1 cellular context compared by ENCODE assay signal in the genomic region with DNA sequence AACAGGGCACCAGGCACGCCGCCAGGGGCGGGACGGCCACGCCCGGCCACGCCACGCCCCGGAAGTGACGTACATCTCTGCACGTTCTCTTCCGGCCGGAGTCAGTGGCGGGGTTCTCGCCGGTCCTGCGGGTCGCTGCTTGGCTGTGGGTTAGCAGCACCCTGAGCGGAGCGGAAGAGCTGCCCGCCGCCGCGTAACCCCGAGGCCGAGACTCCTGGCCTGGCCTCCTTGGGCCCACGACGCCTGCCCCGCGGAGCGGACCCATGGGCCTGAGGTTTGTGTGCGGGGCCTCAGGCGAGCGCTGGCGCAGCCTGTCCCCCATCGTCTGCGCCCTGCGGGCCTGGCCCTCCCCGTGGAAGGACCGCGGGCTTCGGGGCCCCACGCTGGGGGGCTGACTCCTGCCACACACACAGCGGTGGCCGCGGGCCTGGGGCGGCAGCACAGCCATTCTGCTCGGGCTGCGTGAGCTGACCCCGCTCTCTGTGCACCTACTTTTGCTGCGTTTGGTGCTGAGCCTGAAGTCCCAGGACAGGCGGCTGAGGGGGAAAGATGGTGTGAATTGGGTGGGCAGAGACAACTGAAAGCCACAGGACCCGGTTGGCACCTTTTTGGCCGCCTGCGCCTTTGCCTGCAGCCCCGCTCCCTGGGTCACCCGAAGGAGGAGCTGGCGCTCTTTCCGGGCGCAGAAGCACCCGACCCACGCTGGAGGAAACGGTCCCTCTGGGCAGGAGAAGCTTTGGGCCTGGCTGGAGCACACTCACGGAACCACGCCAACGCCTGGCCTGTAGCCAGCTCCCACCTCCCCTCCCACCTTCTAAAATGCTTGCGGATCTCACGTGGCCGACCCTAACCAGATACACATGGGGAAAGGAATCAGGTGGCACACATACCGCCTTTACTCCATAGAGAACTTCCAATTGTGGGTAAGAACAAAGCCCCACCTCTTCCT.
TF ChIP-seq lines count a peak whose summit lies in the region.

No MANE protein-coding gene starts in this region.

TF ChIP-seq in HepG2, 621 proteins besides CTCF, POLR2A, EP300 and RAD21 (continued from another document and continues in another):
- TF ChIP-seq, protein P1, sequence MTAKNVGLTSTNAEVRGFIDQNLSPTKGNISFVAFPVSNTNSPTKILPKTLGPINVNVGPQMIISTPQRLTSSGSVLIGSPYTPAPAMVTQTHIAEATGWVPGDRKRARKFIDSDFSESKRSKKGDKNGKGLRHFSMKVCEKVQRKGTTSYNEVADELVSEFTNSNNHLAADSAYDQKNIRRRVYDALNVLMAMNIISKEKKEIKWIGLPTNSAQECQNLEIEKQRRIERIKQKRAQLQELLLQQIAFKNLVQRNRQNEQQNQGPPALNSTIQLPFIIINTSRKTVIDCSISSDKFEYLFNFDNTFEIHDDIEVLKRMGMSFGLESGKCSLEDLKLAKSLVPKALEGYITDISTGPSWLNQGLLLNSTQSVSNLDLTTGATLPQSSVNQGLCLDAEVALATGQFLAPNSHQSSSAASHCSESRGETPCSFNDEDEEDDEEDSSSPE (CRISPR knock-in tag; IDR thresholded peaks at IDR 0.05) = peak; percentile 66; the same call in 1 of the 2 replicates
- TF ChIP-seq NFKB2 (CRISPR knock-in tag; IDR thresholded peaks at IDR 0.05; ENCODE audit: borderline replicate concordance) (0 out of 2 replicates have a peak, but pooled peaks have one; percentile 16), RAD51 (IDR thresholded peaks at IDR 0.05; ENCODE audit: borderline replicate concordance) (no peak), GABPB1 (CRISPR knock-in tag; IDR thresholded peaks at IDR 0.05) (peak; percentile 96), PRPF4 (IDR thresholded peaks at IDR 0.05; ENCODE audit: low read depth, low read length, poor library complexity, severe bottlenecking) (no peak), U2AF1 (optimal IDR thresholded peaks at IDR 0.05; ENCODE audit: low read depth, low read length) (no peak), HDAC6 (IDR thresholded peaks at IDR 0.05; ENCODE audit: low read depth, low read length) (no peak), POGZ (CRISPR knock-in tag; IDR thresholded peaks at IDR 0.05) (peak; percentile 59; the same call in 1 of the 2 replicates), HDAC1 (CRISPR knock-in tag; IDR thresholded peaks at IDR 0.05) (peak; percentile 68; the same call in 1 of the 2 replicates), PBX3 (CRISPR knock-in tag; IDR thresholded peaks at IDR 0.05; ENCODE audit: borderline replicate concordance) (no peak), ZNF501 (CRISPR knock-in tag; IDR thresholded peaks at IDR 0.05) (peak; percentile 56; the same call in 1 of the 2 replicates), TAF1 (CRISPR knock-in tag; IDR thresholded peaks at IDR 0.05) (peak; percentile 88), ZNF891 (CRISPR knock-in tag; IDR thresholded peaks at IDR 0.05) (peak; percentile 62; the same call in 1 of the 2 replicates), NR1H2 (CRISPR knock-in tag; IDR thresholded peaks at IDR 0.05; ENCODE audit: borderline replicate concordance, low read depth) (no peak), ZNF224 (CRISPR knock-in tag; IDR thresholded peaks at IDR 0.05) (no peak), ZNF207 (IDR thresholded peaks at IDR 0.05; ENCODE audit: borderline replicate concordance) (no peak), RFX1 (IDR thresholded peaks at IDR 0.05) (no peak), ZNF598 (CRISPR knock-in tag; IDR thresholded peaks at IDR 0.05; ENCODE audit: borderline replicate concordance) (no peak; the same call in 1 of the 2 replicates), YEATS2 (CRISPR knock-in tag; IDR thresholded peaks at IDR 0.05; ENCODE audit: borderline replicate concordance) (peak; percentile 65; the same call in 1 of the 2 replicates), ZNF18 (CRISPR knock-in tag; IDR thresholded peaks at IDR 0.05; ENCODE audit: insufficient replicate concordance) (no peak), ZNF703 (CRISPR knock-in tag; IDR thresholded peaks at IDR 0.05; ENCODE audit: borderline replicate concordance) (no peak), ZNF44 (CRISPR knock-in tag; IDR thresholded peaks at IDR 0.05) (no peak), MBD4 (IDR thresholded peaks at IDR 0.05; ENCODE audit: borderline replicate concordance, low read length) (no peak), HMGXB3 (CRISPR knock-in tag; IDR thresholded peaks at IDR 0.05; ENCODE audit: borderline replicate concordance) (no peak), HDAC2 (CRISPR knock-in tag; IDR thresholded peaks at IDR 0.05) (no peak; the same call in 1 of the 2 replicates)
- TF ChIP-seq, protein P2, sequence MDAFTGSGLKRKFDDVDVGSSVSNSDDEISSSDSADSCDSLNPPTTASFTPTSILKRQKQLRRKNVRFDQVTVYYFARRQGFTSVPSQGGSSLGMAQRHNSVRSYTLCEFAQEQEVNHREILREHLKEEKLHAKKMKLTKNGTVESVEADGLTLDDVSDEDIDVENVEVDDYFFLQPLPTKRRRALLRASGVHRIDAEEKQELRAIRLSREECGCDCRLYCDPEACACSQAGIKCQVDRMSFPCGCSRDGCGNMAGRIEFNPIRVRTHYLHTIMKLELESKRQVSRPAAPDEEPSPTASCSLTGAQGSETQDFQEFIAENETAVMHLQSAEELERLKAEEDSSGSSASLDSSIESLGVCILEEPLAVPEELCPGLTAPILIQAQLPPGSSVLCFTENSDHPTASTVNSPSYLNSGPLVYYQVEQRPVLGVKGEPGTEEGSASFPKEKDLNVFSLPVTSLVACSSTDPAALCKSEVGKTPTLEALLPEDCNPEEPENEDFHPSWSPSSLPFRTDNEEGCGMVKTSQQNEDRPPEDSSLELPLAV (CRISPR knock-in tag; conservative IDR thresholded peaks at IDR 0.05; ENCODE audit: low read depth) = no peak
- TF ChIP-seq, protein P3, sequence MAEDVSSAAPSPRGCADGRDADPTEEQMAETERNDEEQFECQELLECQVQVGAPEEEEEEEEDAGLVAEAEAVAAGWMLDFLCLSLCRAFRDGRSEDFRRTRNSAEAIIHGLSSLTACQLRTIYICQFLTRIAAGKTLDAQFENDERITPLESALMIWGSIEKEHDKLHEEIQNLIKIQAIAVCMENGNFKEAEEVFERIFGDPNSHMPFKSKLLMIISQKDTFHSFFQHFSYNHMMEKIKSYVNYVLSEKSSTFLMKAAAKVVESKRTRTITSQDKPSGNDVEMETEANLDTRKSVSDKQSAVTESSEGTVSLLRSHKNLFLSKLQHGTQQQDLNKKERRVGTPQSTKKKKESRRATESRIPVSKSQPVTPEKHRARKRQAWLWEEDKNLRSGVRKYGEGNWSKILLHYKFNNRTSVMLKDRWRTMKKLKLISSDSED (CRISPR knock-in tag; IDR thresholded peaks at IDR 0.05) = no peak
- TF ChIP-seq, protein P4, sequence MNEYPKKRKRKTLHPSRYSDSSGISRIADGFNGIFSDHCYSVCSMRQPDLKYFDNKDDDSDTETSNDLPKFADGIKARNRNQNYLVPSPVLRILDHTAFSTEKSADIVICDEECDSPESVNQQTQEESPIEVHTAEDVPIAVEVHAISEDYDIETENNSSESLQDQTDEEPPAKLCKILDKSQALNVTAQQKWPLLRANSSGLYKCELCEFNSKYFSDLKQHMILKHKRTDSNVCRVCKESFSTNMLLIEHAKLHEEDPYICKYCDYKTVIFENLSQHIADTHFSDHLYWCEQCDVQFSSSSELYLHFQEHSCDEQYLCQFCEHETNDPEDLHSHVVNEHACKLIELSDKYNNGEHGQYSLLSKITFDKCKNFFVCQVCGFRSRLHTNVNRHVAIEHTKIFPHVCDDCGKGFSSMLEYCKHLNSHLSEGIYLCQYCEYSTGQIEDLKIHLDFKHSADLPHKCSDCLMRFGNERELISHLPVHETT (CRISPR knock-in tag; conservative IDR thresholded peaks at IDR 0.05) = peak; percentile 48; the same call in 1 of the 2 replicates
- TF ChIP-seq, protein P5, sequence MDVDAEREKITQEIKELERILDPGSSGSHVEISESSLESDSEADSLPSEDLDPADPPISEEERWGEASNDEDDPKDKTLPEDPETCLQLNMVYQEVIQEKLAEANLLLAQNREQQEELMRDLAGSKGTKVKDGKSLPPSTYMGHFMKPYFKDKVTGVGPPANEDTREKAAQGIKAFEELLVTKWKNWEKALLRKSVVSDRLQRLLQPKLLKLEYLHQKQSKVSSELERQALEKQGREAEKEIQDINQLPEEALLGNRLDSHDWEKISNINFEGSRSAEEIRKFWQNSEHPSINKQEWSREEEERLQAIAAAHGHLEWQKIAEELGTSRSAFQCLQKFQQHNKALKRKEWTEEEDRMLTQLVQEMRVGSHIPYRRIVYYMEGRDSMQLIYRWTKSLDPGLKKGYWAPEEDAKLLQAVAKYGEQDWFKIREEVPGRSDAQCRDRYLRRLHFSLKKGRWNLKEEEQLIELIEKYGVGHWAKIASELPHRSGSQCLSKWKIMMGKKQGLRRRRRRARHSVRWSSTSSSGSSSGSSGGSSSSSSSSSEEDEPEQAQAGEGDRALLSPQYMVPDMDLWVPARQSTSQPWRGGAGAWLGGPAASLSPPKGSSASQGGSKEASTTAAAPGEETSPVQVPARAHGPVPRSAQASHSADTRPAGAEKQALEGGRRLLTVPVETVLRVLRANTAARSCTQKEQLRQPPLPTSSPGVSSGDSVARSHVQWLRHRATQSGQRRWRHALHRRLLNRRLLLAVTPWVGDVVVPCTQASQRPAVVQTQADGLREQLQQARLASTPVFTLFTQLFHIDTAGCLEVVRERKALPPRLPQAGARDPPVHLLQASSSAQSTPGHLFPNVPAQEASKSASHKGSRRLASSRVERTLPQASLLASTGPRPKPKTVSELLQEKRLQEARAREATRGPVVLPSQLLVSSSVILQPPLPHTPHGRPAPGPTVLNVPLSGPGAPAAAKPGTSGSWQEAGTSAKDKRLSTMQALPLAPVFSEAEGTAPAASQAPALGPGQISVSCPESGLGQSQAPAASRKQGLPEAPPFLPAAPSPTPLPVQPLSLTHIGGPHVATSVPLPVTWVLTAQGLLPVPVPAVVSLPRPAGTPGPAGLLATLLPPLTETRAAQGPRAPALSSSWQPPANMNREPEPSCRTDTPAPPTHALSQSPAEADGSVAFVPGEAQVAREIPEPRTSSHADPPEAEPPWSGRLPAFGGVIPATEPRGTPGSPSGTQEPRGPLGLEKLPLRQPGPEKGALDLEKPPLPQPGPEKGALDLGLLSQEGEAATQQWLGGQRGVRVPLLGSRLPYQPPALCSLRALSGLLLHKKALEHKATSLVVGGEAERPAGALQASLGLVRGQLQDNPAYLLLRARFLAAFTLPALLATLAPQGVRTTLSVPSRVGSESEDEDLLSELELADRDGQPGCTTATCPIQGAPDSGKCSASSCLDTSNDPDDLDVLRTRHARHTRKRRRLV (CRISPR knock-in tag; IDR thresholded peaks at IDR 0.05) = no peak
- TF ChIP-seq, protein P6, sequence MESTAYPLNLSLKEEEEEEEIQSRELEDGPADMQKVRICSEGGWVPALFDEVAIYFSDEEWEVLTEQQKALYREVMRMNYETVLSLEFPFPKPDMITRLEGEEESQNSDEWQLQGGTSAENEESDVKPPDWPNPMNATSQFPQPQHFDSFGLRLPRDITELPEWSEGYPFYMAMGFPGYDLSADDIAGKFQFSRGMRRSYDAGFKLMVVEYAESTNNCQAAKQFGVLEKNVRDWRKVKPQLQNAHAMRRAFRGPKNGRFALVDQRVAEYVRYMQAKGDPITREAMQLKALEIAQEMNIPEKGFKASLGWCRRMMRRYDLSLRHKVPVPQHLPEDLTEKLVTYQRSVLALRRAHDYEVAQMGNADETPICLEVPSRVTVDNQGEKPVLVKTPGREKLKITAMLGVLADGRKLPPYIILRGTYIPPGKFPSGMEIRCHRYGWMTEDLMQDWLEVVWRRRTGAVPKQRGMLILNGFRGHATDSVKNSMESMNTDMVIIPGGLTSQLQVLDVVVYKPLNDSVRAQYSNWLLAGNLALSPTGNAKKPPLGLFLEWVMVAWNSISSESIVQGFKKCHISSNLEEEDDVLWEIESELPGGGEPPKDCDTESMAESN (CRISPR knock-in tag; conservative IDR thresholded peaks at IDR 0.05) = peak; percentile 62; the same call in 1 of the 2 replicates
- TF ChIP-seq, protein P7, sequence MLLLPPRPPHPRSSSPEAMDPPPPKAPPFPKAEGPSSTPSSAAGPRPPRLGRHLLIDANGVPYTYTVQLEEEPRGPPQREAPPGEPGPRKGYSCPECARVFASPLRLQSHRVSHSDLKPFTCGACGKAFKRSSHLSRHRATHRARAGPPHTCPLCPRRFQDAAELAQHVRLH (CRISPR knock-in tag; IDR thresholded peaks at IDR 0.05; ENCODE audit: borderline replicate concordance, low read depth) = no peak
